1 cellular context compared by ENCODE assay signal in genomic region chr22:46094676-46095075, GRCh38.
TF ChIP-seq lines count a peak whose summit lies in the region.

No MANE protein-coding gene starts in this region.

TF ChIP-seq in SK-N-SH treated with all-trans-retinoic acid at 6 μM for 48 hours, 23 proteins besides CTCF, POLR2A, EP300 and RAD21 (continued from another document):
- TF ChIP-seq, protein P1, sequence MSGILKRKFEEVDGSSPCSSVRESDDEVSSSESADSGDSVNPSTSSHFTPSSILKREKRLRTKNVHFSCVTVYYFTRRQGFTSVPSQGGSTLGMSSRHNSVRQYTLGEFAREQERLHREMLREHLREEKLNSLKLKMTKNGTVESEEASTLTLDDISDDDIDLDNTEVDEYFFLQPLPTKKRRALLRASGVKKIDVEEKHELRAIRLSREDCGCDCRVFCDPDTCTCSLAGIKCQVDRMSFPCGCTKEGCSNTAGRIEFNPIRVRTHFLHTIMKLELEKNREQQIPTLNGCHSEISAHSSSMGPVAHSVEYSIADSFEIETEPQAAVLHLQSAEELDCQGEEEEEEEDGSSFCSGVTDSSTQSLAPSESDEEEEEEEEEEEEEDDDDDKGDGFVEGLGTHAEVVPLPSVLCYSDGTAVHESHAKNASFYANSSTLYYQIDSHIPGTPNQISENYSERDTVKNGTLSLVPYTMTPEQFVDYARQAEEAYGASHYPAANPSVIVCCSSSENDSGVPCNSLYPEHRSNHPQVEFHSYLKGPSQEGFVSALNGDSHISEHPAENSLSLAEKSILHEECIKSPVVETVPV (CRISPR knock-in tag; IDR thresholded peaks at IDR 0.05) = no peak
- no peak for TF ChIP-seq TOX (CRISPR knock-in tag; IDR thresholded peaks at IDR 0.05; ENCODE audit: borderline replicate concordance)
- no peak for TF ChIP-seq TSHZ2 (CRISPR knock-in tag; IDR thresholded peaks at IDR 0.05)
- no peak for TF ChIP-seq TCF4 (CRISPR knock-in tag; IDR thresholded peaks at IDR 0.05; ENCODE audit: borderline replicate concordance)
- no peak for TF ChIP-seq CSDC2 (CRISPR knock-in tag; IDR thresholded peaks at IDR 0.05)
- no peak for TF ChIP-seq ARNTL (CRISPR knock-in tag; IDR thresholded peaks at IDR 0.05; ENCODE audit: borderline replicate concordance, low read depth)
- TF ChIP-seq ESRRG (CRISPR knock-in tag; IDR thresholded peaks at IDR 0.05) = no peak
